In genomic region chr12:26125451-26126339, GRCh38 we compare ENCODE assay signal across 2 cellular contexts.
TF ChIP-seq lines count a peak whose summit lies in the region.

No MANE protein-coding gene starts in this region.

TF ChIP-seq in GM23338, 12 proteins besides CTCF, POLR2A, EP300 and RAD21:
- TF ChIP-seq ZNF462 (CRISPR knock-in tag; IDR thresholded peaks at IDR 0.05) (no peak), EZH2 (IDR thresholded peaks at IDR 0.05; ENCODE audit: low read depth, unreplicated experiment) (peak; percentile 47), CREB1 (CRISPR knock-in tag; IDR thresholded peaks at IDR 0.05; ENCODE audit: low read depth) (no peak), ZNF331 (CRISPR knock-in tag; IDR thresholded peaks at IDR 0.05; ENCODE audit: low read depth) (no peak)
- TF ChIP-seq, protein P1, sequence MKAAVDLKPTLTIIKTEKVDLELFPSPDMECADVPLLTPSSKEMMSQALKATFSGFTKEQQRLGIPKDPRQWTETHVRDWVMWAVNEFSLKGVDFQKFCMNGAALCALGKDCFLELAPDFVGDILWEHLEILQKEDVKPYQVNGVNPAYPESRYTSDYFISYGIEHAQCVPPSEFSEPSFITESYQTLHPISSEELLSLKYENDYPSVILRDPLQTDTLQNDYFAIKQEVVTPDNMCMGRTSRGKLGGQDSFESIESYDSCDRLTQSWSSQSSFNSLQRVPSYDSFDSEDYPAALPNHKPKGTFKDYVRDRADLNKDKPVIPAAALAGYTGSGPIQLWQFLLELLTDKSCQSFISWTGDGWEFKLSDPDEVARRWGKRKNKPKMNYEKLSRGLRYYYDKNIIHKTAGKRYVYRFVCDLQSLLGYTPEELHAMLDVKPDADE (IDR thresholded peaks at IDR 0.05), result no peak
TF ChIP-seq in GM23338: peak in this region for 1.

TF ChIP-seq in HepG2, 621 proteins besides CTCF, POLR2A, EP300 and RAD21 (continued from another document):
- TF ChIP-seq ZNF142 (CRISPR knock-in tag; IDR thresholded peaks at IDR 0.05) (peak; percentile 84; the same call in 1 of the 2 replicates), ZNF597 (CRISPR knock-in tag; IDR thresholded peaks at IDR 0.05) (no peak), ZNF775 (CRISPR knock-in tag; IDR thresholded peaks at IDR 0.05; ENCODE audit: borderline replicate concordance) (no peak), ZNF446 (CRISPR knock-in tag; IDR thresholded peaks at IDR 0.05) (no peak), ZNF343 (CRISPR knock-in tag; IDR thresholded peaks at IDR 0.05) (no peak), ZFP37 (CRISPR knock-in tag; IDR thresholded peaks at IDR 0.05; ENCODE audit: borderline replicate concordance) (no peak), CBX2 (IDR thresholded peaks at IDR 0.05; ENCODE audit: low read depth, low read length) (0 out of 2 replicates have a peak, but pooled peaks have one; percentile 3), CBX2 (CRISPR knock-in tag; IDR thresholded peaks at IDR 0.05; ENCODE audit: low read depth) (no peak), THAP11 (CRISPR knock-in tag; IDR thresholded peaks at IDR 0.05) (no peak), IRF2 (CRISPR knock-in tag; IDR thresholded peaks at IDR 0.05) (no peak), ZNF546 (CRISPR knock-in tag; conservative IDR thresholded peaks at IDR 0.05) (no peak), FOSL2 (CRISPR knock-in tag; IDR thresholded peaks at IDR 0.05) (peak; percentile 82), ZFY (CRISPR knock-in tag; IDR thresholded peaks at IDR 0.05) (no peak), ZSCAN29 (CRISPR knock-in tag; conservative IDR thresholded peaks at IDR 0.05) (no peak), ZNF800 (CRISPR knock-in tag; IDR thresholded peaks at IDR 0.05) (peak; percentile 81; the same call in 1 of the 2 replicates), PRMT3 (CRISPR knock-in tag; IDR thresholded peaks at IDR 0.05; ENCODE audit: borderline replicate concordance, low read depth) (no peak), HMG20A (CRISPR knock-in tag; IDR thresholded peaks at IDR 0.05; ENCODE audit: borderline replicate concordance) (no peak), CEBPB (IDR thresholded peaks at IDR 0.05; ENCODE audit: borderline replicate concordance, low read depth, low read length) (peak; percentile 67; the same call in 1 of the 2 replicates), EZH2 (conservative IDR thresholded peaks at IDR 0.05; ENCODE audit: low read depth, low read length) (peak; percentile 84), NRL (CRISPR knock-in tag; IDR thresholded peaks at IDR 0.05; ENCODE audit: borderline replicate concordance) (peak; percentile 8; the same call in 1 of the 2 replicates), ZBTB14 (CRISPR knock-in tag; IDR thresholded peaks at IDR 0.05) (peak; percentile 65), HNRNPL (IDR thresholded peaks at IDR 0.05; ENCODE audit: low read depth, low read length) (peak; percentile 21; the same call in 1 of the 2 replicates), ZNF687 (CRISPR knock-in tag; IDR thresholded peaks at IDR 0.05) (peak; percentile 51; the same call in 1 of the 2 replicates), ATF3 (CRISPR knock-in tag; IDR thresholded peaks at IDR 0.05) (peak; percentile 33; the same call in 1 of the 2 replicates)
- TF ChIP-seq, protein P2, sequence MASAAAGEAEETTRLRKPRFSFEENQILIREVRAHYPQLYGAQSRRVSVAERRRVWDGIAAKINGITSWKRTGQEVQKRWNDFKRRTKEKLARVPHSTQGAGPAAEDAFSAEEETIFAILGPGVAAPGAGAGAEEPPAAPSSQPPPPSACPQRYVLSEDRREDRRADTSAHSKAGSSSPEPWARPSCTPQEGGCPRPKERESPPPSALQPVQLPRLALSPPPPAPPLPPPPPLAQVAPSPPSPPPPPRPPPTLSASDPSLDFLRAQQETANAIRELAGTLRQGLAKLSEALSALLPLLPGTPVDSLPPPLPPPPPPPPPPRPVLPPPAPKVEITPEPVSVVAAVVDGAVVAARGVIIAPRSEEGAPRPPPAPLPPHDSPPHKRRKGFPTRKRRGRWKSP (CRISPR knock-in tag; IDR thresholded peaks at IDR 0.05), result 0 out of 2 replicates have a peak, but pooled peaks have one; percentile 25
